In the genomic region with DNA sequence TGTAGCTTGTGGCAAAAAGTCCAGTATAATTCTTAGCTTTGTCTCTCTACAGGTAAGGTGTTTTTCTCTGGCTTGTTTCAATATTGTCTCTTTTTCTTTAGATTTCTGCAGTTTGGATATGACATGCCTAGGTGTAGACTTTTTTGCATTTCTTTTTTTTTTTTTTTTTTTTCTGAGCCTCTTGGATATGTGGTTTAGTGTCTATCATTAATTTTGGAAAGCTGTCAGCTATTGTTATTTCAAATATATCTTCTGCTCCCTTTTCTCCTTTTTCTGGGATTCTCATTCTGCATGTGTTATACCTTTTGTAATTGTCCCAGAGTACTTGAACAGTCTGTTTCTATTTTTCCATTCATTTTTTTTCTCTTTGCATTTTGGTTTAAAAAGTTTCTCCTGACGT, we compare ENCODE assay signal across 34 cellular contexts.
"Had no signal": no experiment of that assay in that cellular context is flagged by ENCODE, and none has a peak within 500 bp of the region (broad histone marks: within the 10 kb centered on the region; RNA-seq: fewer than 3 reads in every experiment).

No MANE protein-coding gene starts in this region.

- H3K4me3 ChIP-seq: MG63 had no signal

- DNase-seq: Karpas-422, Kasumi-1, MG63, MM.1S, MV-4-11, NCI-H1048, NCI-H1092, NCI-H1092 treated with DMSO at 0.1 percent for 48 hours, NCI-H1105, NCI-H1105 treated with DMSO at 0.1 percent for 48 hours, NCI-H1417, NCI-H1417 treated with DMSO at 0.1 percent for 48 hours, NCI-H1436, NCI-H1436 treated with DMSO at 0.1 percent for 48 hours, NCI-H146, NCI-H1694, NCI-H1694 treated with DMSO at 0.1 percent for 48 hours, NCI-H187, NCI-H187 treated with DMSO at 0.1 percent for 48 hours, NCI-H1930, NCI-H2029, NCI-H2029 treated with DMSO at 0.1 percent for 48 hours, NCI-H2081, NCI-H2081 treated with DMSO at 0.1 percent for 48 hours, NCI-H2107, NCI-H2171, NCI-H2171 treated with DMSO at 0.1 percent for 48 hours, NCI-H2227 treated with DMSO at 0.1 percent for 48 hours, NCI-H226, NCI-H345, NCI-H446, NCI-H446 treated with DMSO at 0.1 percent for 48 hours, NCI-H510A, NCI-H510A treated with DMSO at 0.1 percent for 48 hours had no signal

- H3K36me3 ChIP-seq: MG63 had no signal
